In genomic region chr17:3043737-3044365, GRCh38 we compare ENCODE assay signal across 10 cellular contexts. TPM values are rescaled to one million over a fixed set of nuclear protein-coding genes. Genes with fewer than 3 reads are reported as not detected.
DNase-seq lines count a peak whose midpoint lies in the region; ATAC-seq, FAIRE-seq and TF ChIP-seq lines count a peak whose summit lies in the region.
"Had no signal": no experiment of that assay in that cellular context is flagged by ENCODE, and none has a peak within 500 bp of the region (broad histone marks: within the 10 kb centered on the region; RNA-seq: fewer than 3 reads in every experiment).

No MANE protein-coding gene starts in this region.

- no peak for FAIRE-seq in HTR-8/SVneo (lab: Jason Lieb, UNC)

- no TSS peak for BruUV-seq in A673 (replicated peaks; lab: Mats Ljungman, UMichigan)

- H3K4me1 ChIP-seq in A673 (ENCODE audit: insufficient read depth, low read length, poor library complexity, severe bottlenecking) (no peaks in the 10 kb centered on the region), OCI-LY1 (ENCODE audit: insufficient read depth, low read length, severe bottlenecking) (no peaks in the 10 kb centered on the region), gastrocnemius medialis (peaks cover 0 to 3% of the 10 kb centered on the region in 2 donors)

- no peak for ATAC-seq in gastrocnemius medialis
- ATAC-seq: naive thymus-derived CD4-positive, alpha-beta T cell had no signal

- intact Hi-C loops in A673 (cut with micrococcal nuclease; ENCODE audit: unreplicated experiment) (loop anchor here (10.0 kb wide), 1 partner anchor 601 kb away; no protein-coding TSS in a partner anchor), gastrocnemius medialis (cut with DNase I; ENCODE audit: low total_unique reads) (no loop called here)

- H3K79me2 ChIP-seq in OCI-LY1 (ENCODE audit: insufficient read depth, low read length): no peaks in the 10 kb centered on the region

- no peaks in the 10 kb centered on the region for H3K27me3 ChIP-seq in A673 (replicated peaks; ENCODE audit: insufficient read depth, low read depth, low read length, poor library complexity)
- H3K27me3 ChIP-seq in OCI-LY1 (ENCODE audit: insufficient read depth, low read length): no peaks in the 10 kb centered on the region; the same call in 1 of the 2 replicates
- H3K27me3 ChIP-seq in gastrocnemius medialis: peaks cover 0 to 9% (median 4%) of the 10 kb centered on the region in 3 donors

- POLR2A ChIA-PET in A673 (lab: Charles Lee; ENCODE audit: low non-redundant PET): no interaction called here

- no peaks in the 10 kb centered on the region for H4K20me1 ChIP-seq in OCI-LY1 (ENCODE audit: insufficient read depth, low read length)

- no peak overlapping the region for H3K27ac ChIP-seq in A673 (ENCODE audit: low read depth, low read length, poor library complexity, severe bottlenecking)
- H3K27ac ChIP-seq in OCI-LY1 (ENCODE audit: low read depth, low read length, poor library complexity, severe bottlenecking): no peak overlapping the region
- no peak overlapping the region for H3K27ac ChIP-seq in gastrocnemius medialis

- H3F3A ChIP-seq in OCI-LY1 (ENCODE audit: insufficient read depth, low read length): no peaks in the 10 kb centered on the region

- H3K9me3 ChIP-seq in A673 (ENCODE audit: low read depth, low read length, poor library complexity, severe bottlenecking) (peaks cover 9% of the 10 kb centered on the region), OCI-LY1 (ENCODE audit: low read length) (peaks cover 8% of the 10 kb centered on the region; the same call in 1 of the 2 replicates), gastrocnemius medialis (no peaks in the 10 kb centered on the region)

- CTCF ChIA-PET in A673 (lab: Charles Lee): interaction anchor here (0.7 kb wide), 1 partner anchor 287 kb away, joined by 3 read pairs; no protein-coding TSS in a partner anchor

- H3K36me3 ChIP-seq in A673 (ENCODE audit: insufficient read depth, low read length, poor library complexity, severe bottlenecking) (no peaks in the 10 kb centered on the region), OCI-LY1 (ENCODE audit: insufficient read depth, low read length) (no peaks in the 10 kb centered on the region), gastrocnemius medialis (no peaks in the 10 kb centered on the region)

- DNase-seq in A673 (ENCODE audit: low spot score) (peak; percentile 58), ELR (ENCODE audit: low read depth) (peak; percentile 19), epithelial cell of esophagus (ENCODE audit: low read depth) (no peak), superior temporal gyrus (ENCODE audit: extremely low spot score) (no peak), HTR-8/SVneo (ENCODE audit: insufficient read length, low spot score) (no peak), gastrocnemius medialis (no peak)
- no peak for DNase-seq in stimulated activated naive CD4-positive, alpha-beta T cell (lab: John Stamatoyannopoulos, UW)

- TF ChIP-seq POLR2A in gastrocnemius medialis (IDR thresholded peaks at IDR 0.05): no peak

- no peak overlapping the region for H2AFZ ChIP-seq in OCI-LY1 (ENCODE audit: low read length)

- no peak overlapping the region for H3K4me2 ChIP-seq in OCI-LY1 (ENCODE audit: low read length)

- H3K4me3 ChIP-seq in A673 (ENCODE audit: low read depth, low read length, poor library complexity, severe bottlenecking) (no peak overlapping the region), OCI-LY1 (ENCODE audit: low read depth, low read length, poor library complexity, severe bottlenecking) (no peak overlapping the region), epithelial cell of esophagus (ENCODE audit: low read length) (no peak overlapping the region), gastrocnemius medialis (no peak overlapping the region)

- no peak overlapping the region for H3K9ac ChIP-seq in OCI-LY1 (ENCODE audit: low read length)

- H3K9me2 ChIP-seq in OCI-LY1 (ENCODE audit: low read depth, low read length): no peaks in the 10 kb centered on the region

- in situ Hi-C loops in gastrocnemius medialis (cut with MboI; ENCODE audit: low sequenced_read_pairs in 4 of 4): no loop called here

- TF ChIP-seq CTCF in A673 (conservative IDR thresholded peaks at IDR 0.05; ENCODE audit: low read depth, low read length): peak; percentile 50
- peak; percentile 30; the same call in 1 of the 2 replicates for TF ChIP-seq CTCF in OCI-LY1 (IDR thresholded peaks at IDR 0.05; ENCODE audit: low read length)
- peak; percentile 34 for TF ChIP-seq CTCF in epithelial cell of esophagus (IDR thresholded peaks at IDR 0.05; ENCODE audit: insufficient read depth, low read depth, low read length, missing control alignments)
- TF ChIP-seq CTCF in gastrocnemius medialis (IDR thresholded peaks at IDR 0.05 in 4 of 5, conservative IDR thresholded peaks at IDR 0.05 in 1 of 5): no peak

RNA-seq across cellular contexts. Expression of gene OR1D5, which starts 19.6 kb away (rescaled TPM):
- total RNA-seq in A673 (2021) (not detected in 2 replicates), gastrocnemius medialis (not detected)
- total RNA-seq: HT-29; naive thymus-derived CD4-positive, alpha-beta T cell had no signal

Comparison
In these comparisons a context has a peak if more than half of its experiments do, and no peak if none do; other contexts are left out.
1. DNase-seq: peak in A673 (single experiment) and ELR (single experiment); none in epithelial cell of esophagus (single experiment), superior temporal gyrus (single experiment), stimulated activated naive CD4-positive, alpha-beta T cell (0 of 6), HTR-8/SVneo (single experiment) and gastrocnemius medialis (0 of 2).
2. CTCF ChIP-seq: peak in A673 (single experiment), OCI-LY1 (single experiment) and epithelial cell of esophagus (single experiment); none in gastrocnemius medialis (0 of 5).